ENCODE assay signal across 8 cellular contexts in the genomic region with DNA sequence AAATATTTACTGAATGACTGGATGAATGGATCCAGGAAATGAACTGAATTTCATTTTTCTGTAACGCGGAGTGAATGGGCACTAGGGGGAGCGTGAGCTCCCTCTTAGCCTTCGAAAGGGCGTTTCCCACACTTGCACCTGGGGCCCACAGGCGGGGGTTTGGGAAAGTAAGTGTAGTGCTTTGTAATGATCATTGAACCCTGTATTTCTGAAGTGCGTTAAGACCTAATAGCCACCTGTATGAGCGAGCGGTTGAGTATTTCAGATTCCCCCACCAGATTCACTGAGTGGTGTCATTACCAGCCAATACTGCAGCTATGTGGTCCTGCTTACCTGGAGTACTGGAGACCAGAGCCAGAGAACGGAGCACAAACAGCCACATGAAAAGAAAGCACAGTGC. TPM values are rescaled to one million over a fixed set of nuclear protein-coding genes. Genes with fewer than 3 reads are reported as not detected.
DNase-seq lines count a peak whose midpoint lies in the region; ATAC-seq, FAIRE-seq and TF ChIP-seq lines count a peak whose summit lies in the region.

No MANE protein-coding gene starts in this region.

- ATAC-seq in HG03460 (IDR thresholded peaks at IDR 0.05; ENCODE audit: unreplicated experiment) (peak; percentile 53), Panc1 (peak; percentile 79), GM12878 (peak; percentile 76), naive B cell (ENCODE audit: low read depth in 2 of 2) (peak; percentile 90 to 91), HG03159 (IDR thresholded peaks at IDR 0.05; ENCODE audit: unreplicated experiment) (no peak), GM21825 (IDR thresholded peaks at IDR 0.05; ENCODE audit: unreplicated experiment) (no peak)

- BruUV-seq in Panc1 (replicated peaks; lab: Mats Ljungman, UMichigan) (no TSS peak), GM12878 (replicated peaks; lab: Mats Ljungman, UMichigan) (no TSS peak)

- H3K27me3 ChIP-seq in Panc1 (ENCODE audit: control insufficient read depth, insufficient read depth, low read length) = no peaks in the 10 kb centered on the region; the same call in 1 of the 2 replicates
- H3K27me3 ChIP-seq in GM12878 (replicated peaks in 1 of 2; ENCODE audit: control insufficient read depth in 2 of 2, insufficient read depth in 2 of 2, low read length in 1 of 2) = no peaks in the 10 kb centered on the region

- H3K9me3 ChIP-seq in Panc1 (ENCODE audit: control insufficient read depth, insufficient read depth, low read depth, low read length) (no peaks in the 10 kb centered on the region), GM12878 (replicated peaks; ENCODE audit: control insufficient read depth, insufficient read depth, low read length) (no peaks in the 10 kb centered on the region)

- no peaks in the 10 kb centered on the region for H3K36me3 ChIP-seq in Panc1 (ENCODE audit: control insufficient read depth, insufficient read depth, low read length)
- H3K36me3 ChIP-seq in GM12878 (ENCODE audit: control insufficient read depth in 2 of 2, insufficient read depth in 2 of 2, low read length in 1 of 2) = no peaks in the 10 kb centered on the region; a peak in 1 of 4 replicates

- intact Hi-C loops in Panc1 (cut with micrococcal nuclease; ENCODE audit: unreplicated experiment) = loop anchor here (5.0 kb wide), 1 partner anchor 427 kb away; no protein-coding TSS in a partner anchor
- intact Hi-C loops in GM12878 (cut with micrococcal nuclease; ENCODE audit: unreplicated experiment) = loop anchor here (1.0 kb wide), 1 partner anchor 31 kb away; no protein-coding TSS in a partner anchor

- H3K9me3 Mint-ChIP-seq in naive B cell = no peaks in the 10 kb centered on the region

- RAD21 ChIA-PET in GM12878 (lab: Charles Lee; ENCODE audit: unreplicated experiment) = interaction anchor here (0.5 to 6.4 kb wide), 9 partner anchors 11 to 446 kb away, joined by 3 to 61 read pairs (median 4); partner anchors contain the start of genes DYNLT1 and SYTL3

- CTCF ChIA-PET in Panc1 (lab: Charles Lee) (interaction anchor here (0.7 to 1.6 kb wide), 3 partner anchors 31 to 1326 kb away, joined by 3 to 10 read pairs (median 3); no protein-coding TSS in a partner anchor), GM12878 (lab: Yijun Ruan, JAX) (interaction anchor here (0.6 to 8.8 kb wide), 25 partner anchors 9 to 450 kb away, joined by 3 to 140 read pairs (median 5); partner anchors contain the start of genes DYNLT1, RSPH3 and SYTL3)

- H4K20me1 ChIP-seq in GM12878 (ENCODE audit: control insufficient read depth, insufficient read depth) = no peaks in the 10 kb centered on the region

- TF ChIP-seq POLR2A in GM12878 (IDR thresholded peaks at IDR 0.05; ENCODE audit: low read depth, low read length) = no peak

- POLR2A ChIA-PET in Panc1 (lab: Charles Lee) = interaction anchor here (1.0 kb wide), 1 partner anchor 16 kb away, joined by 4 read pairs; the partner anchor contains the start of gene DYNLT1
- POLR2A ChIA-PET in GM12878 (lab: Charles Lee) = interaction anchor here (0.6 to 1.4 kb wide), 3 partner anchors 14 to 170 kb away, joined by 3 to 4 read pairs (median 4); no protein-coding TSS in a partner anchor

- H2AFZ ChIP-seq in GM12878 (ENCODE audit: control insufficient read depth, low read depth, low read length) = no peak overlapping the region

- TF ChIP-seq EP300 in GM12878 (IDR thresholded peaks at IDR 0.05; ENCODE audit: borderline replicate concordance in 1 of 2, control insufficient read depth in 1 of 2, low read depth in 2 of 2, low read length in 2 of 2) = no peak

- TF ChIP-seq CTCF in Panc1 (IDR thresholded peaks at IDR 0.05) = peak; percentile 43
- peak; percentile 57 to 70 (median 62) for TF ChIP-seq CTCF in GM12878 (IDR thresholded peaks at IDR 0.05 in 2 of 3, conservative IDR thresholded peaks at IDR 0.05 in 1 of 3; ENCODE audit: control insufficient read depth in 2 of 3, extremely low read depth in 1 of 3, insufficient read depth in 1 of 3, low read depth in 3 of 3, low read length in 3 of 3)

- H3K4me1 ChIP-seq in Panc1 (ENCODE audit: control insufficient read depth, insufficient read depth, low read length) (no peaks in the 10 kb centered on the region), GM12878 (ENCODE audit: control insufficient read depth, insufficient read depth, low read length) (peaks cover 9% of the 10 kb centered on the region)

- SMC1A ChIA-PET in GM12878 (lab: Charles Lee; ENCODE audit: uncharacterized antibody, unreplicated experiment) = interaction anchor here (0.6 to 7.1 kb wide), 12 partner anchors 9 to 446 kb away, joined by 3 to 83 read pairs (median 5); partner anchors contain the start of genes DYNLT1 and SYTL3

- in situ Hi-C loops in Panc1 (cut with HindIII; ENCODE audit: low pct_unique_long_range_greater_than_20kb, low sequenced_read_pairs) (no loop called here), GM12878 (cut with MboI) (no loop called here)

- H3K9ac ChIP-seq in GM12878 (ENCODE audit: control insufficient read depth, insufficient read depth, low read length) = no peak overlapping the region

- peak overlapping the region in 2 of 8 donors; percentile 9 to 24 for H3K4me3 Mint-ChIP-seq in naive B cell

- DNase-seq in DMS 273 (lab: John Stamatoyannopoulos, UW; ENCODE audit: unreplicated experiment) = peak; percentile 60
- no peak for DNase-seq in DMS 273 treated with DMSO at 0.1 percent for 48 hours (lab: John Stamatoyannopoulos, UW)
- no peak for DNase-seq in Panc1 (ENCODE audit: low read depth, low spot score)
- DNase-seq in GM12878 (ENCODE audit: low read depth, low spot score) = no peak
- peak; percentile 45 for DNase-seq in naive B cell

- H3K4me3 ChIP-seq in Panc1 (ENCODE audit: low read depth in 2 of 2, low read length in 2 of 2) (no peak overlapping the region), GM12878 (no peak overlapping the region)

- no peaks in the 10 kb centered on the region for H3K36me3 Mint-ChIP-seq in naive B cell

- no peak for FAIRE-seq in GM12878 (lab: Jason Lieb, UNC)

- peak; percentile 59 for TF ChIP-seq RAD21 in GM12878 (IDR thresholded peaks at IDR 0.05; ENCODE audit: insufficient read depth, low read depth, low read length)

- H3K4me1 Mint-ChIP-seq in naive B cell = peaks cover 0 to 12% (median 6%) of the 10 kb centered on the region in 3 donors

- peak overlapping the region in 3 of 6 donors; percentile 62 to 81 (median 76) for H3K27ac Mint-ChIP-seq in naive B cell

- H3K27me3 Mint-ChIP-seq in naive B cell = peaks cover 23 to 40% (median 40%) of the 10 kb centered on the region in 3 donors

- no peak overlapping the region for H3K4me2 ChIP-seq in GM12878 (ENCODE audit: control insufficient read depth, insufficient read depth)

- H3K27ac ChIP-seq in Panc1 (ENCODE audit: low read length) (no peak overlapping the region), GM12878 (ENCODE audit: control insufficient read depth, insufficient read depth) (no peak overlapping the region)

- no peaks in the 10 kb centered on the region for H3K79me2 ChIP-seq in GM12878 (ENCODE audit: control insufficient read depth, insufficient read depth, low read length)

- 34% methylated on average over 10 of the region's 10 CpGs for WGBS in GM12878 (ENCODE audit: insufficient coverage, insufficient replicate concordance, low lambda C conversion rate, missing lambda C conversion rate)

RNA-seq across cellular contexts. Expression of gene SYTL3, which starts 10.5 kb away (rescaled TPM):
- total RNA-seq in Panc1 (2021; ENCODE audit: unreplicated experiment) (1.4 TPM), GM12878 (2014; rRNA removed) (9.1 and 9.4 TPM in 2 replicates), GM12878 (2014; rRNA removed; fragmentation: Illumina TruSeq; extraction: Trizol) (6.4 and 6.7 TPM in 2 replicates), GM12878 (2021) (7.1 and 8.4 TPM in 2 replicates)
- 0.64 TPM for polyA plus RNA-seq in Panc1 (2012; ENCODE audit: insufficient read length)
- total RNA-seq in GM12878 (2013; cell fraction: nucleolus; rRNA removed) = 30.4 and 37.7 TPM in 2 replicates
- polyA plus RNA-seq in GM12878 (2011; ENCODE audit: low read depth) = 4.8 TPM
- polyA plus RNA-seq in GM12878 (2011; rRNA removed) (12.1 and 12.9 TPM in 2 replicates), GM12878 (2014; fragmentation: Illumina TruSeq; extraction: Trizol) (8.0 and 8.3 TPM in 2 replicates), GM12878 (2014; fragmentation: Nextera tagmentation; extraction: Ambion mirVana) (1 to 10 TPM; 3.3 to 4.2 TPM), GM12878 (2014; rRNA removed) (7.1 and 7.2 TPM in 2 replicates), GM12878 (2016; fragmentation: Nextera tagmentation; extraction: Ambion mirVana) (1 to 10 TPM; 5.9 to 6.7 TPM), naive B cell (ENCODE audit: low read depth in 6 of 6) (under 1 TPM in 4 of 6 donors, not detected in 2; 0.12 to 0.71 (median 0.31) TPM)
- 11.7 and 15.5 TPM in 2 replicates for polyA plus RNA-seq in GM12878 (2011; cell fraction: cytosol; rRNA removed)
- 16.8 and 21.8 TPM in 2 replicates for polyA plus RNA-seq in GM12878 (2011; cell fraction: nucleus; rRNA removed)
- 3.7 and 6.1 TPM in 2 replicates for polyA plus RNA-seq in GM12878 (2012)
- 12.9 and 13.6 TPM in 2 replicates for polyA minus RNA-seq in GM12878 (2011; rRNA and poly(A)+ RNA removed)
- 2.9 and 4.1 TPM in 2 replicates for polyA minus RNA-seq in GM12878 (2011; cell fraction: cytosol; rRNA and poly(A)+ RNA removed)
- polyA minus RNA-seq in GM12878 (2011; cell fraction: nucleus; rRNA and poly(A)+ RNA removed) = 7.6 and 18.4 TPM in 2 replicates

RNA-seq across cellular contexts. Expression of gene DYNLT1, which starts 15.8 kb away (rescaled TPM):
- total RNA-seq in Panc1 (2021; ENCODE audit: unreplicated experiment) (137 TPM), GM12878 (2014; rRNA removed) (35.9 and 41.5 TPM in 2 replicates), GM12878 (2014; rRNA removed; fragmentation: Illumina TruSeq; extraction: Trizol) (33.6 and 34.0 TPM in 2 replicates), GM12878 (2021) (49.1 and 51.3 TPM in 2 replicates)
- 105 TPM for polyA plus RNA-seq in Panc1 (2012; ENCODE audit: insufficient read length)
- total RNA-seq in GM12878 (2013; cell fraction: nucleolus; rRNA removed) = 28.3 and 29.2 TPM in 2 replicates
- 84.8 TPM for polyA plus RNA-seq in GM12878 (2011; ENCODE audit: low read depth)
- polyA plus RNA-seq in GM12878 (2011; rRNA removed) (184 and 225 TPM in 2 replicates), GM12878 (2014; fragmentation: Illumina TruSeq; extraction: Trizol) (58.6 and 69.7 TPM in 2 replicates), GM12878 (2014; fragmentation: Nextera tagmentation; extraction: Ambion mirVana) (100 to 1,000 TPM; 246 to 298 TPM), GM12878 (2014; rRNA removed) (54.5 and 62.3 TPM in 2 replicates), GM12878 (2016; fragmentation: Nextera tagmentation; extraction: Ambion mirVana) (100 to 1,000 TPM; 116 to 119 TPM), naive B cell (ENCODE audit: low read depth in 6 of 6) (10 to 100 TPM; 29.6 to 66.7 (median 39.1) TPM)
- polyA plus RNA-seq in GM12878 (2011; cell fraction: cytosol; rRNA removed) = 123 and 164 TPM in 2 replicates
- polyA plus RNA-seq in GM12878 (2011; cell fraction: nucleus; rRNA removed) = 71.6 and 105 TPM in 2 replicates
- polyA plus RNA-seq in GM12878 (2012) = 43.5 and 55.4 TPM in 2 replicates
- polyA minus RNA-seq in GM12878 (2011; rRNA and poly(A)+ RNA removed) = 91.6 and 112 TPM in 2 replicates
- polyA minus RNA-seq in GM12878 (2011; cell fraction: cytosol; rRNA and poly(A)+ RNA removed) = 18.4 and 19.9 TPM in 2 replicates
- 14.9 and 18.1 TPM in 2 replicates for polyA minus RNA-seq in GM12878 (2011; cell fraction: nucleus; rRNA and poly(A)+ RNA removed)

Comparison
In these comparisons a context has a peak if more than half of its experiments do, and no peak if none do; other contexts are left out.
1. DNase-seq: peak in DMS 273 (single experiment) and naive B cell (single experiment); none in DMS 273 treated with DMSO at 0.1 percent for 48 hours (single experiment), Panc1 (single experiment) and GM12878 (single experiment).
2. ATAC-seq: peak in HG03460 (single experiment), Panc1 (single experiment), GM12878 (single experiment) and naive B cell (2 of 2); none in HG03159 (single experiment) and GM21825 (single experiment).